In genomic region chr1:29756901-29757729, GRCh38 we compare ENCODE assay signal across 28 cellular contexts.
A peak's percentile ranks its signal among the peaks of the same experiment; 100 is the strongest.
DNase-seq lines count a peak whose midpoint lies in the region; ATAC-seq, FAIRE-seq and TF ChIP-seq lines count a peak whose summit lies in the region.
"Had no signal": no experiment of that assay in that cellular context is flagged by ENCODE, and none has a peak within 500 bp of the region (broad histone marks: within the 10 kb centered on the region; RNA-seq: fewer than 3 reads in every experiment).

No MANE protein-coding gene starts in this region.

- no peaks in the 10 kb centered on the region for H3K27me3 ChIP-seq in lung (ENCODE audit: control insufficient read depth, insufficient read depth)
- H3K27me3 ChIP-seq in testis: no peaks in the 10 kb centered on the region
- H3K27me3 ChIP-seq: BE2C had no signal

- intact Hi-C loops in testis (cut with DNase I; ENCODE audit: low total_unique reads): no loop called here

- TF ChIP-seq POLR2A in testis (IDR thresholded peaks at IDR 0.05) (no peak), H54 (IDR thresholded peaks at IDR 0.05; ENCODE audit: low read depth, low read length) (no peak)

- no peaks in the 10 kb centered on the region for H3K4me1 Mint-ChIP-seq in activated CD8-positive, alpha-beta memory T cell treated with anti-CD3 and anti-CD28 coated beads, Interleukin-2, amount 10 ng/mL, durations not matched to agents 7 days and 5 days
- H3K4me1 Mint-ChIP-seq: CD14-positive monocyte; CD8-positive, alpha-beta memory T cell had no signal

- ATAC-seq in activated CD8-positive, alpha-beta memory T cell treated with anti-CD3 and anti-CD28 coated beads, Interleukin-2, amount 10 ng/mL, durations not matched to agents 7 days and 5 days: no peak
- no peak for ATAC-seq in lung (ENCODE audit: insufficient read depth, low FRiP score)
- ATAC-seq: GM12878, PC-3 had no signal

- CTCF ChIA-PET in activated CD8-positive, alpha-beta memory T cell treated with anti-CD3 and anti-CD28 coated beads, Interleukin-2, amount 10 ng/mL, durations not matched to agents 7 days and 5 days (lab: Charles Lee): no interaction called here

- no peak overlapping the region for H3K4me3 Mint-ChIP-seq in activated CD8-positive, alpha-beta memory T cell treated with anti-CD3 and anti-CD28 coated beads, Interleukin-2, amount 10 ng/mL, durations not matched to agents 7 days and 5 days
- H3K4me3 Mint-ChIP-seq: CD14-positive monocyte; CD8-positive, alpha-beta memory T cell had no signal

- H3K4me1 ChIP-seq in lung (ENCODE audit: control insufficient read depth in 2 of 2, insufficient read depth in 2 of 2, low read length in 2 of 2) (no peaks in the 10 kb centered on the region), testis (no peaks in the 10 kb centered on the region)
- H3K4me1 ChIP-seq: BE2C had no signal

- H3K27ac ChIP-seq in lung (ENCODE audit: low read depth in 1 of 2, low read length in 1 of 2) (no peak overlapping the region), testis (no peak overlapping the region)

- no peaks in the 10 kb centered on the region for H3K9me3 Mint-ChIP-seq in activated CD8-positive, alpha-beta memory T cell treated with anti-CD3 and anti-CD28 coated beads, Interleukin-2, amount 10 ng/mL, durations not matched to agents 7 days and 5 days (ENCODE audit: low read depth)

- H3K4me3 ChIP-seq in lung: no peak overlapping the region
- no peak overlapping the region for H3K4me3 ChIP-seq in testis
- H3K4me3 ChIP-seq: GM12878 had no signal

- H3K9me3 ChIP-seq in lung (ENCODE audit: control insufficient read depth in 2 of 2, insufficient read depth in 1 of 2, low read length in 1 of 2) (no peaks in the 10 kb centered on the region), testis (no peaks in the 10 kb centered on the region)
- H3K9me3 ChIP-seq: BE2C had no signal

- H3K27me3 Mint-ChIP-seq in activated CD8-positive, alpha-beta memory T cell treated with anti-CD3 and anti-CD28 coated beads, Interleukin-2, amount 10 ng/mL, durations not matched to agents 7 days and 5 days: peaks cover 5% of the 10 kb centered on the region

- WGBS in lung, 2 donors: 66 to 69% methylated on average over 11 of the region's 11 CpGs
- 85 to 88% methylated on average over 6 to 11 of the region's 11 CpGs for WGBS in testis, 2 donors

- no peaks in the 10 kb centered on the region for H3K36me3 Mint-ChIP-seq in activated CD8-positive, alpha-beta memory T cell treated with anti-CD3 and anti-CD28 coated beads, Interleukin-2, amount 10 ng/mL, durations not matched to agents 7 days and 5 days
- H3K36me3 Mint-ChIP-seq: CD14-positive monocyte; CD8-positive, alpha-beta memory T cell had no signal

- DNase-seq in activated CD8-positive, alpha-beta memory T cell treated with anti-CD3 and anti-CD28 coated beads, Interleukin-2, amount 10 ng/mL, durations not matched to agents 7 days and 5 days: peak; percentile 33
- no peak for DNase-seq in activated CD8-positive, alpha-beta memory T cell treated with anti-CD3 and anti-CD28 coated beads, Interleukin-2, amount 50 U/mL, for 4 hours
- DNase-seq in ecto neural progenitor cell (ENCODE audit: low spot score): peak; percentile 22
- peak; percentile 21 for DNase-seq in lung (ENCODE audit: low spot score)
- peak; percentile 14 for DNase-seq in stimulated activated CD8-positive, alpha-beta memory T cell treated with anti-CD3 and anti-CD28 coated beads, Interleukin-4, amount 100 ng/mL, for 48 hours
- DNase-seq in SKM-1 (lab: John Stamatoyannopoulos, UW; ENCODE audit: unreplicated experiment): no peak
- no peak for DNase-seq in testis
- DNase-seq in H54 (ENCODE audit: insufficient read length, low spot score): no peak
- DNase-seq: 8988T; ACHN; BE2C; CD8-positive, alpha-beta memory T cell; DMS 273 treated with DMSO at 0.1 percent for 48 hours; DMS79; EL; GDM1; KBM-7; NCI-H1105 treated with DMSO at 0.1 percent for 48 hours; NCI-H146; NCI-H1930; NCI-H446; NCI-H524 treated with DMSO at 0.1 percent for 48 hours; NK-92 treated with Interleukin-12 subunit alpha and Interleukin-12 subunit beta, amount 100 ng/mL, for 24 hours; PC-3 had no signal

- no peaks in the 10 kb centered on the region for H3K36me3 ChIP-seq in lung (ENCODE audit: control insufficient read depth in 2 of 2, insufficient read depth in 2 of 2, low read length in 2 of 2)
- H3K36me3 ChIP-seq in testis (ENCODE audit: low read depth, missing control alignments): no peaks in the 10 kb centered on the region
- H3K36me3 ChIP-seq: BE2C had no signal

- no peak for TF ChIP-seq CTCF in lung (IDR thresholded peaks at IDR 0.05; ENCODE audit: control extremely low read depth, extremely low read depth)
- no peak for TF ChIP-seq CTCF in testis (IDR thresholded peaks at IDR 0.05)

- no peak for FAIRE-seq in H54 (lab: Jason Lieb, UNC)
- FAIRE-seq: GM12878, GM19239, H1 had no signal

- no peak overlapping the region for H3K27ac Mint-ChIP-seq in activated CD8-positive, alpha-beta memory T cell treated with anti-CD3 and anti-CD28 coated beads, Interleukin-2, amount 10 ng/mL, durations not matched to agents 7 days and 5 days
- H3K27ac Mint-ChIP-seq: CD14-positive monocyte; CD8-positive, alpha-beta memory T cell had no signal

Comparison
In these comparisons a context has a peak if more than half of its experiments do, and no peak if none do; other contexts are left out.
1. DNase-seq: peak in activated CD8-positive, alpha-beta memory T cell treated with anti-CD3 and anti-CD28 coated beads, Interleukin-2, amount 10 ng/mL, durations not matched to agents 7 days and 5 days (single experiment), ecto neural progenitor cell (single experiment), lung (single experiment) and stimulated activated CD8-positive, alpha-beta memory T cell treated with anti-CD3 and anti-CD28 coated beads, Interleukin-4, amount 100 ng/mL, for 48 hours (single experiment); none in activated CD8-positive, alpha-beta memory T cell treated with anti-CD3 and anti-CD28 coated beads, Interleukin-2, amount 50 U/mL, for 4 hours (single experiment), SKM-1 (single experiment), testis (single experiment) and H54 (single experiment).